In the genomic region with DNA sequence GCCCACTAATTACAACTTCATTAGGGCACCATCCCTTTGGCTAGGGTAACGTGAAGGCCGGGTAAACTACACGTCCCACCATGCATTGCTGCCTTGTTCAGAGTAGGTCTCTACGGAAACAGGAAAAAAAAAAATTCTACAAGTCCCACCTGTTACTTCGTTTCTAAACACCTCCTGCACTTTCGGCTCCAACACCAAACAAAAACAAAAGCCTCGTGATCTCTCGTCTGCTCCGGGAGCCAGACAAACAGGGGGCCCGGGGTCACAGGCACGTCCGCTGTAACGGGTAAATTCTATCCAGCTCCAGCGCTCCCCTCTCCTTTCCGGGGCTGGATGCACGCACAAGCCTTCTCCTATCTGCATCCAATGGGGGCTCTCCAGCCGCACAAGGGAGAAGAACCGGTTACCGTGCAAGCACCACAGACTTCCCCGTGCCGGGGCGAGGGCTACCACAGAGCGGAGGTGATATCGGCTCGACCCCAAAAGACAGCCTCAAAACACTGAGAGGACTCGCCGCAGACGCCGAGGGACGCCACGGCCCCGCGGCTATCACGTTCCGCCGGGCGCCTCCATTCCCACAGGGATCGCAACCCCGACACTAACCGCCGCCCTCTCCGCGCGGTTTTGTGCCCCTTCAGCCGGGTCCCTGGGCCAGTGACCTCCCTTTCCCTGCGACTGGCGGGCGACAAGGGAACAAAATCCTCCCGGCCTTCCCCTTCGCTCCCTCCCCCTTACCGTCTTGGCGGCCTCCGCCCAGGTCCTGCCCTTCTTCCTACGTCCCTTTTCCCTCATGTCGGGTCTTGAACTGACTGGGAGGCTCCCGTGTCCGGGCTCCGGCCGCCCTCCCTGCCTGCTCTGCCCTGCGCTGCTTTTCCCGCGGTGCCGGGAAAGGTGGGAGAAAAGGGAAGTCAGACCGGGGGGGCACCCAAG, we compare ENCODE assay signal across 1 cellular context.
TF ChIP-seq lines count a peak whose summit lies in the region.

No MANE protein-coding gene starts in this region.

TF ChIP-seq in A549, 52 proteins besides CTCF, POLR2A, EP300 and RAD21 (continued from another document):
- TF ChIP-seq, protein P1, sequence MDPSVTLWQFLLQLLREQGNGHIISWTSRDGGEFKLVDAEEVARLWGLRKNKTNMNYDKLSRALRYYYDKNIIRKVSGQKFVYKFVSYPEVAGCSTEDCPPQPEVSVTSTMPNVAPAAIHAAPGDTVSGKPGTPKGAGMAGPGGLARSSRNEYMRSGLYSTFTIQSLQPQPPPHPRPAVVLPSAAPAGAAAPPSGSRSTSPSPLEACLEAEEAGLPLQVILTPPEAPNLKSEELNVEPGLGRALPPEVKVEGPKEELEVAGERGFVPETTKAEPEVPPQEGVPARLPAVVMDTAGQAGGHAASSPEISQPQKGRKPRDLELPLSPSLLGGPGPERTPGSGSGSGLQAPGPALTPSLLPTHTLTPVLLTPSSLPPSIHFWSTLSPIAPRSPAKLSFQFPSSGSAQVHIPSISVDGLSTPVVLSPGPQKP (IDR thresholded peaks at IDR 0.05; ENCODE audit: low read depth, low read length): no peak
- TF ChIP-seq RCOR1 (IDR thresholded peaks at IDR 0.05; ENCODE audit: low read depth, low read length) (no peak), NPAS2 (CRISPR knock-in tag; IDR thresholded peaks at IDR 0.05; ENCODE audit: borderline replicate concordance) (no peak), PHF8 (IDR thresholded peaks at IDR 0.05; ENCODE audit: borderline replicate concordance, low read depth) (peak; percentile 89; the same call in 1 of the 2 replicates), SREBF2 (IDR thresholded peaks at IDR 0.05) (no peak), ZFP36 (IDR thresholded peaks at IDR 0.05; ENCODE audit: borderline replicate concordance, partially characterized antibody) (no peak), NFE2L2 (conservative IDR thresholded peaks at IDR 0.05; ENCODE audit: low read length) (no peak), CBX2 (IDR thresholded peaks at IDR 0.05; ENCODE audit: borderline replicate concordance, low read depth) (no peak), EHF (CRISPR knock-in tag; IDR thresholded peaks at IDR 0.05) (no peak), HOXB13 (CRISPR knock-in tag; IDR thresholded peaks at IDR 0.05; ENCODE audit: low read depth) (no peak), ZSCAN20 (CRISPR knock-in tag; IDR thresholded peaks at IDR 0.05) (no peak)
- TF ChIP-seq, protein P2, sequence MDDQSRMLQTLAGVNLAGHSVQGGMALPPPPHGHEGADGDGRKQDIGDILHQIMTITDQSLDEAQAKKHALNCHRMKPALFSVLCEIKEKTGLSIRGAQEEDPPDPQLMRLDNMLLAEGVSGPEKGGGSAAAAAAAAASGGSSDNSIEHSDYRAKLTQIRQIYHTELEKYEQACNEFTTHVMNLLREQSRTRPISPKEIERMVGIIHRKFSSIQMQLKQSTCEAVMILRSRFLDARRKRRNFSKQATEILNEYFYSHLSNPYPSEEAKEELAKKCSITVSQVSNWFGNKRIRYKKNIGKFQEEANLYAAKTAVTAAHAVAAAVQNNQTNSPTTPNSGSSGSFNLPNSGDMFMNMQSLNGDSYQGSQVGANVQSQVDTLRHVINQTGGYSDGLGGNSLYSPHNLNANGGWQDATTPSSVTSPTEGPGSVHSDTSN (IDR thresholded peaks at IDR 0.05): peak; percentile 45; the same call in 1 of the 2 replicates
- TF ChIP-seq, protein P3, sequence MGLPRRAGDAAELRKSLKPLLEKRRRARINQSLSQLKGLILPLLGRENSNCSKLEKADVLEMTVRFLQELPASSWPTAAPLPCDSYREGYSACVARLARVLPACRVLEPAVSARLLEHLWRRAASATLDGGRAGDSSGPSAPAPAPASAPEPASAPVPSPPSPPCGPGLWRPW (IDR thresholded peaks at IDR 0.05): no peak
- TF ChIP-seq, protein P4, sequence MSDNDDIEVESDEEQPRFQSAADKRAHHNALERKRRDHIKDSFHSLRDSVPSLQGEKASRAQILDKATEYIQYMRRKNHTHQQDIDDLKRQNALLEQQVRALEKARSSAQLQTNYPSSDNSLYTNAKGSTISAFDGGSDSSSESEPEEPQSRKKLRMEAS (IDR thresholded peaks at IDR 0.05): peak; percentile 30; the same call in 1 of the 2 replicates
